ENCODE assay signal across 18 cellular contexts in genomic region chr3:179266701-179267211, GRCh38. TPM values are rescaled to one million over a fixed set of nuclear protein-coding genes. Genes with fewer than 3 reads are reported as not detected.
DNase-seq lines count a peak whose midpoint lies in the region; ATAC-seq and TF ChIP-seq lines count a peak whose summit lies in the region.
"Had no signal": no experiment of that assay in that cellular context is flagged by ENCODE, and none has a peak within 500 bp of the region (broad histone marks: within the 10 kb centered on the region; RNA-seq: fewer than 3 reads in every experiment).

No MANE protein-coding gene starts in this region.

- TF ChIP-seq EP300 in gastroesophageal sphincter (IDR thresholded peaks at IDR 0.05): no peak

- POLR2A ChIA-PET in OCI-LY7 (lab: Charles Lee): interaction anchor here (0.7 to 1.0 kb wide), 3 partner anchors 18 to 100 kb away, joined by 3 read pairs; no protein-coding TSS in a partner anchor

- H4K20me1 ChIP-seq in Karpas-422 (ENCODE audit: insufficient read depth, low read depth, low read length): no peaks in the 10 kb centered on the region
- no peaks in the 10 kb centered on the region for H4K20me1 ChIP-seq in OCI-LY7 (ENCODE audit: insufficient read depth, low read length)

- H3K27me3 Mint-ChIP-seq in type B pancreatic cell: no peaks in the 10 kb centered on the region

- no peak overlapping the region for H3K4me3 Mint-ChIP-seq in type B pancreatic cell
- H3K4me3 Mint-ChIP-seq: activated CD4-positive, alpha-beta T cell treated with anti-CD3 and anti-CD28 coated beads, Interleukin-2, amount 10 ng/mL, durations not matched to agents 24 days and 14 days had no signal

- in situ Hi-C loops in gastrocnemius medialis (cut with MboI; ENCODE audit: low sequenced_read_pairs in 4 of 4): no loop called here

- H3K4me2 ChIP-seq in Karpas-422 (ENCODE audit: low read depth, low read length, poor library complexity, severe bottlenecking) (peak overlapping the region; percentile 90), OCI-LY7 (ENCODE audit: low read length) (peak overlapping the region; percentile 64)

- H3K27ac ChIP-seq in Karpas-422 (ENCODE audit: low read length) (peak overlapping the region; percentile 89), OCI-LY7 (ENCODE audit: low read depth, low read length, poor library complexity, severe bottlenecking) (no peak overlapping the region), gastroesophageal sphincter (no peak overlapping the region), gastrocnemius medialis (peak overlapping the region in 2 of 4 donors; percentile 7 to 38)
- H3K27ac ChIP-seq: coronary artery, thyroid gland had no signal

- DNase-seq in Karpas-422 (peak; percentile 88), OCI-LY7 (ENCODE audit: low spot score) (peak; percentile 55), gastrocnemius medialis (no peak), T-helper 2 cell (no peak), type B pancreatic cell (ENCODE audit: extremely low spot score, unreplicated experiment) (no peak)
- no peak for DNase-seq in stimulated activated CD4-positive, alpha-beta T cell treated with anti-CD3 and anti-CD28 coated beads, Interleukin-4, amount 100 ng/mL, for 1 hour
- DNase-seq: activated CD4-positive, alpha-beta T cell treated with anti-CD3 and anti-CD28 coated beads, Interleukin-2, amount 10 ng/mL, durations not matched to agents 24 days and 14 days; activated CD8-positive, alpha-beta memory T cell treated with anti-CD3 and anti-CD28 coated beads, Interleukin-2, amount 50 U/mL, for 4 hours; activated effector memory CD4-positive, alpha-beta T cell treated with Interleukin-2 at 50 U/mL for 16 hours; foreskin fibroblast; NCI-H82; occipital lobe; stimulated activated CD4-positive, alpha-beta T cell treated with anti-CD3 and anti-CD28 coated beads, Interleukin-15, amount 100 ng/mL, for 24 hours; thyroid gland had no signal

- no peaks in the 10 kb centered on the region for H3K4me1 Mint-ChIP-seq in type B pancreatic cell (ENCODE audit: unreplicated experiment)

- no peaks in the 10 kb centered on the region for H3K9me3 Mint-ChIP-seq in type B pancreatic cell
- H3K9me3 Mint-ChIP-seq: activated CD4-positive, alpha-beta T cell treated with anti-CD3 and anti-CD28 coated beads, Interleukin-2, amount 10 ng/mL, durations not matched to agents 24 days and 14 days had no signal

- peaks cover under 1% of the 10 kb centered on the region; the same call in 1 of the 2 replicates for H3K79me2 ChIP-seq in Karpas-422 (ENCODE audit: low read length)
- H3K79me2 ChIP-seq in OCI-LY7 (ENCODE audit: insufficient read depth, low read depth, low read length): no peaks in the 10 kb centered on the region

- peaks cover 48% of the 10 kb centered on the region for H3K4me1 ChIP-seq in Karpas-422 (ENCODE audit: low read length)
- peaks cover 31% of the 10 kb centered on the region for H3K4me1 ChIP-seq in OCI-LY7 (ENCODE audit: insufficient read depth, low read length, poor library complexity, severe bottlenecking)
- H3K4me1 ChIP-seq in gastroesophageal sphincter: peaks cover 0 to under 1% (median 0%) of the 10 kb centered on the region in 3 donors
- no peaks in the 10 kb centered on the region for H3K4me1 ChIP-seq in gastrocnemius medialis

- BruUV-seq in OCI-LY7 (replicated peaks; lab: Mats Ljungman, UMichigan): no TSS peak

- H3K9me3 ChIP-seq in Karpas-422 (ENCODE audit: low read length) (no peaks in the 10 kb centered on the region), OCI-LY7 (ENCODE audit: low read length) (no peaks in the 10 kb centered on the region), gastroesophageal sphincter (no peaks in the 10 kb centered on the region), gastrocnemius medialis (no peaks in the 10 kb centered on the region)
- H3K9me3 ChIP-seq: thyroid gland had no signal

- H3K9me2 ChIP-seq in Karpas-422 (replicated peaks; ENCODE audit: insufficient read depth, low read length) (no peaks in the 10 kb centered on the region), OCI-LY7 (ENCODE audit: insufficient read depth, low read length) (no peaks in the 10 kb centered on the region)

- 62 to 67% methylated on average over 9 to 13 of the region's 21 CpGs for WGBS in gastroesophageal sphincter (ENCODE audit: low coverage in 1 of 2), 2 donors

- ATAC-seq in gastroesophageal sphincter: peak; percentile 19
- peak; percentile 50 to 51 for ATAC-seq in gastrocnemius medialis
- ATAC-seq: Panc1, SK-N-SH treated with all-trans-retinoic acid at 6 μM for 48 hours had no signal

- TF ChIP-seq CTCF in OCI-LY7 (conservative IDR thresholded peaks at IDR 0.05; ENCODE audit: low read length) (no peak), gastroesophageal sphincter (IDR thresholded peaks at IDR 0.05) (no peak), gastrocnemius medialis (IDR thresholded peaks at IDR 0.05 in 4 of 5, conservative IDR thresholded peaks at IDR 0.05 in 1 of 5) (no peak), type B pancreatic cell (conservative IDR thresholded peaks at IDR 0.05) (no peak)

- H3K27ac Mint-ChIP-seq in type B pancreatic cell: no peak overlapping the region
- H3K27ac Mint-ChIP-seq: activated CD4-positive, alpha-beta T cell treated with anti-CD3 and anti-CD28 coated beads, Interleukin-2, amount 10 ng/mL, durations not matched to agents 24 days and 14 days had no signal

- CTCF ChIA-PET in OCI-LY7 (lab: Charles Lee; ENCODE audit: unreplicated experiment): no interaction called here

- H3K27me3 ChIP-seq in Karpas-422 (ENCODE audit: low read length): no peaks in the 10 kb centered on the region
- H3K27me3 ChIP-seq in gastroesophageal sphincter: no peaks in the 10 kb centered on the region
- no peaks in the 10 kb centered on the region for H3K27me3 ChIP-seq in gastrocnemius medialis
- H3K27me3 ChIP-seq: thyroid gland had no signal

- H3K36me3 ChIP-seq in Karpas-422 (ENCODE audit: insufficient read depth, low read length): no peaks in the 10 kb centered on the region
- H3K36me3 ChIP-seq in OCI-LY7 (ENCODE audit: insufficient read depth, low read length): no peaks in the 10 kb centered on the region
- no peaks in the 10 kb centered on the region for H3K36me3 ChIP-seq in gastroesophageal sphincter
- no peaks in the 10 kb centered on the region for H3K36me3 ChIP-seq in gastrocnemius medialis
- H3K36me3 ChIP-seq: thyroid gland had no signal

- peak overlapping the region; percentile 77 for H3K9ac ChIP-seq in Karpas-422 (ENCODE audit: low read length)

- no peak for TF ChIP-seq POLR2A in gastroesophageal sphincter (IDR thresholded peaks at IDR 0.05)
- TF ChIP-seq POLR2A in gastrocnemius medialis (IDR thresholded peaks at IDR 0.05): no peak

- no peaks in the 10 kb centered on the region for H3K36me3 Mint-ChIP-seq in type B pancreatic cell

- intact Hi-C loops in OCI-LY7 (cut with micrococcal nuclease; ENCODE audit: unreplicated experiment): no loop called here
- intact Hi-C loops in gastrocnemius medialis (cut with DNase I; ENCODE audit: low total_unique reads): no loop called here

- H2AFZ ChIP-seq in Karpas-422 (ENCODE audit: low read length) (peak overlapping the region; percentile 95), OCI-LY7 (ENCODE audit: low read length) (peak overlapping the region; percentile 81)

- H3K4me3 ChIP-seq in Karpas-422 (ENCODE audit: low read length): peak overlapping the region; percentile 72
- no peak overlapping the region for H3K4me3 ChIP-seq in OCI-LY7 (ENCODE audit: low read depth, low read length, poor library complexity, severe bottlenecking)
- H3K4me3 ChIP-seq in gastroesophageal sphincter: peak overlapping the region in 1 of 2 donors; percentile 6
- H3K4me3 ChIP-seq in gastrocnemius medialis: peak overlapping the region in 1 of 4 donors; percentile 30
- H3K4me3 ChIP-seq: coronary artery, thyroid gland had no signal

RNA-seq across cellular contexts. Expression of gene KCNMB3, which starts 15.8 kb away (rescaled TPM):
- 17.1 and 28.3 TPM in 2 replicates for total RNA-seq in Karpas-422 (2014; rRNA removed; shearing (Covaris generic); ENCODE audit: low replicate concordance)
- total RNA-seq in OCI-LY7 (2014; rRNA removed; shearing (Covaris generic)): 0.18 and 0.60 TPM in 2 replicates
- total RNA-seq in OCI-LY7 (2022) (not detected in 2 replicates), gastroesophageal sphincter (1 to 10 TPM; 1.0 to 6.2 (median 4.1) TPM), gastrocnemius medialis (1 to 10 TPM in 1 of 4 donors, under 1 TPM in 3; 0.24 to 2.1 (median 0.44) TPM), type B pancreatic cell (ENCODE audit: low replicate concordance) (2.0 and 2.4 TPM in 2 replicates)

RNA-seq across cellular contexts. Expression of gene ZNF639, which starts 56.1 kb away (rescaled TPM):
- total RNA-seq in Karpas-422 (2014; rRNA removed; shearing (Covaris generic); ENCODE audit: low replicate concordance): 54.9 and 70.8 TPM in 2 replicates
- total RNA-seq in OCI-LY7 (2014; rRNA removed; shearing (Covaris generic)): 44.3 and 61.3 TPM in 2 replicates
- 59.3 and 63.5 TPM in 2 replicates for total RNA-seq in OCI-LY7 (2022)
- total RNA-seq in gastroesophageal sphincter: 10 to 100 TPM; 60.6 to 97.8 (median 63.4) TPM
- 10 to 100 TPM; 28.7 to 43.7 (median 39.7) TPM for total RNA-seq in gastrocnemius medialis
- 24.9 and 33.2 TPM in 2 replicates for total RNA-seq in type B pancreatic cell (ENCODE audit: low replicate concordance)

Comparison
In these comparisons a context has a peak if more than half of its experiments do, and no peak if none do; other contexts are left out.
1. DNase-seq: peak in Karpas-422 (single experiment) and OCI-LY7 (single experiment); none in gastrocnemius medialis (0 of 2), stimulated activated CD4-positive, alpha-beta T cell treated with anti-CD3 and anti-CD28 coated beads, Interleukin-4, amount 100 ng/mL, for 1 hour (single experiment), T-helper 2 cell (0 of 5) and type B pancreatic cell (single experiment).